Comparison of ENCODE assay signal across 9 cellular contexts in the genomic region with DNA sequence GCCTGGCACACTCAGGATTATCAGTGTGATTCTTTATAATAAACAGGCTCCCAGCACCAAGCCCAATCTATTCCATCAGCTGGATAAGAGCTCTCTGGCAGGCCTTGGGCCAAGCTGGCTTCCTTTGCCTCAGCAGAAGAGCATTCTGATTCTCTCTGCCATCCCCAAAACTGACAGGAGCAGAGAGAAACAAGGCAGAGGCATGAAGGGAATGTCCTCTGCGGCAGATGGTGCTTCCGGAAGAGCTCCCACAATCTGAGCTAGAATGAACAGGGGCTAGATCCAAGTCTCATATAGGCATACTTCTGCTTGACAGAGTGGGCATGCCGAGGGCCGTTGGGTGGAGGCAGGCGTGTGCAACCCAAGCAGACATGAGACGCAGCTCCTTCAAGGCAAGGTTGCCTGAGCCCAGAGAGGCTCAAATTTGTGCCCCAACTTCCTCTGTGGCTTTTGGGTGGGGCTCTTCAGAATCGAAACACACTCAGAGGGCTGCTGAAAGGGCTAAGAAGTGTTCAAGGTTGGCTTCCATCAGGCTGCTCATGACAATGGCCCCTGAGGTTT. TPM values are rescaled to one million over a fixed set of nuclear protein-coding genes. Genes with fewer than 3 reads are reported as not detected.
DNase-seq lines count a peak whose midpoint lies in the region; ATAC-seq and TF ChIP-seq lines count a peak whose summit lies in the region.
"Had no signal": no experiment of that assay in that cellular context is flagged by ENCODE, and none has a peak within 500 bp of the region (broad histone marks: within the 10 kb centered on the region; RNA-seq: fewer than 3 reads in every experiment).

No MANE protein-coding gene starts in this region.

- no peaks in the 10 kb centered on the region for H3K27me3 ChIP-seq in hepatocyte
- H3K27me3 ChIP-seq: cardiac muscle cell had no signal

- peak overlapping the region; percentile 86 for H3K4me2 ChIP-seq in hepatocyte

- H3K36me3 ChIP-seq in hepatocyte (replicated peaks; ENCODE audit: insufficient read depth, low read depth) = no peaks in the 10 kb centered on the region
- H3K36me3 ChIP-seq: cardiac muscle cell had no signal

- H3K9me3 ChIP-seq in hepatocyte (ENCODE audit: low read depth) = no peaks in the 10 kb centered on the region

- DNase-seq in AG20443 (ENCODE audit: low spot score) (peak; percentile 30), hepatocyte (ENCODE audit: low spot score) (peak; percentile 26), NCI-H524 treated with DMSO at 0.1 percent for 48 hours (lab: John Stamatoyannopoulos, UW) (no peak), NCI-H2107 (lab: John Stamatoyannopoulos, UW) (no peak), cardiac septum (ENCODE audit: low spot score) (no peak)
- DNase-seq in activated CD8-positive, alpha-beta T cell treated with anti-CD3 and anti-CD28 coated beads, Interleukin-2, amount 10 ng/mL, durations not matched to agents 7 days and 5 days = peak; percentile 83

- ATAC-seq in GM19324 (IDR thresholded peaks at IDR 0.05; ENCODE audit: low FRiP score, unreplicated experiment) (peak; percentile 44), HG03521 (IDR thresholded peaks at IDR 0.05; ENCODE audit: unreplicated experiment) (peak; percentile 51)
- ATAC-seq in activated CD8-positive, alpha-beta T cell treated with anti-CD3 and anti-CD28 coated beads, Interleukin-2, amount 10 ng/mL, durations not matched to agents 7 days and 5 days = peak; percentile 77

- H3K9me3 Mint-ChIP-seq in activated CD8-positive, alpha-beta T cell treated with anti-CD3 and anti-CD28 coated beads, Interleukin-2, amount 10 ng/mL, durations not matched to agents 7 days and 5 days (ENCODE audit: insufficient read depth) = no peaks in the 10 kb centered on the region

- intact Hi-C loops in cardiac septum (cut with DNase I) = no loop called here

- CTCF ChIA-PET in activated CD8-positive, alpha-beta T cell treated with anti-CD3 and anti-CD28 coated beads, Interleukin-2, amount 10 ng/mL, durations not matched to agents 7 days and 5 days (lab: Charles Lee) = interaction anchor here (1.0 to 6.8 kb wide), 6 partner anchors 11 to 617 kb away, joined by 3 to 58 read pairs (median 6); no protein-coding TSS in a partner anchor

- TF ChIP-seq CTCF in hepatocyte (IDR thresholded peaks at IDR 0.05; ENCODE audit: poor library complexity) = no peak

- peak overlapping the region; percentile 68 for H3K27ac ChIP-seq in hepatocyte
- H3K27ac ChIP-seq: cardiac muscle cell had no signal

- no peaks in the 10 kb centered on the region for H3K9me2 ChIP-seq in hepatocyte (replicated peaks; ENCODE audit: insufficient read depth)

- peak overlapping the region; percentile 99 for H3K27ac Mint-ChIP-seq in activated CD8-positive, alpha-beta T cell treated with anti-CD3 and anti-CD28 coated beads, Interleukin-2, amount 10 ng/mL, durations not matched to agents 7 days and 5 days

- H2AFZ ChIP-seq in hepatocyte = no peak overlapping the region

- H3K4me1 ChIP-seq in hepatocyte (ENCODE audit: insufficient read depth) = peaks cover 57% of the 10 kb centered on the region

- no peak overlapping the region for H3K4me3 ChIP-seq in hepatocyte
- H3K4me3 ChIP-seq: cardiac muscle cell had no signal

- peaks cover 74% of the 10 kb centered on the region for H3K4me1 Mint-ChIP-seq in activated CD8-positive, alpha-beta T cell treated with anti-CD3 and anti-CD28 coated beads, Interleukin-2, amount 10 ng/mL, durations not matched to agents 7 days and 5 days (ENCODE audit: low read depth)

- POLR2A ChIA-PET in activated CD8-positive, alpha-beta T cell treated with anti-CD3 and anti-CD28 coated beads, Interleukin-2, amount 10 ng/mL, durations not matched to agents 7 days and 5 days (lab: Charles Lee) = interaction anchor here (0.6 to 2.0 kb wide), 11 partner anchors 8 to 129 kb away, joined by 3 to 16 read pairs (median 5); a partner anchor contains a TSS

- H4K20me1 ChIP-seq in hepatocyte (ENCODE audit: insufficient read depth, poor library complexity, severe bottlenecking) = no peaks in the 10 kb centered on the region

- H3K36me3 Mint-ChIP-seq in activated CD8-positive, alpha-beta T cell treated with anti-CD3 and anti-CD28 coated beads, Interleukin-2, amount 10 ng/mL, durations not matched to agents 7 days and 5 days (ENCODE audit: low read depth) = peaks cover 74% of the 10 kb centered on the region

- H3K27me3 Mint-ChIP-seq in activated CD8-positive, alpha-beta T cell treated with anti-CD3 and anti-CD28 coated beads, Interleukin-2, amount 10 ng/mL, durations not matched to agents 7 days and 5 days (ENCODE audit: low read depth) = no peaks in the 10 kb centered on the region

- WGBS in hepatocyte (ENCODE audit: low lambda C conversion rate, missing lambda C conversion rate) = 71% methylated on average over 7 of the region's 7 CpGs

- peaks cover 48% of the 10 kb centered on the region for H3K79me2 ChIP-seq in hepatocyte

- H3K4me3 Mint-ChIP-seq in activated CD8-positive, alpha-beta T cell treated with anti-CD3 and anti-CD28 coated beads, Interleukin-2, amount 10 ng/mL, durations not matched to agents 7 days and 5 days = peak overlapping the region; percentile 70

RNA-seq across cellular contexts. Expression of a gene that starts 4.0 kb away (rescaled TPM):
- 100 to 1,000 TPM; 176 to 178 TPM for total RNA-seq in activated CD8-positive, alpha-beta T cell treated with anti-CD3 and anti-CD28 coated beads, Interleukin-2, amount 10 ng/mL, durations not matched to agents 7 days and 5 days
- total RNA-seq in hepatocyte = 123 and 147 TPM in 2 replicates
- polyA plus RNA-seq in hepatocyte = 161 and 162 TPM in 2 replicates
- 80.0 TPM for total RNA-seq in cardiac septum

RNA-seq across cellular contexts. Expression of a gene that starts 50.9 kb away (rescaled TPM):
- total RNA-seq in activated CD8-positive, alpha-beta T cell treated with anti-CD3 and anti-CD28 coated beads, Interleukin-2, amount 10 ng/mL, durations not matched to agents 7 days and 5 days = under 1 TPM in 1 of 2 experiments, not detected in 1; 0.08 TPM
- 10.8 and 16.4 TPM in 2 replicates for total RNA-seq in hepatocyte
- 18.0 and 28.6 TPM in 2 replicates for polyA plus RNA-seq in hepatocyte
- total RNA-seq in cardiac septum = not detected
- total RNA-seq: cardiac muscle cell had no signal

Comparison
In these comparisons a context has a peak if more than half of its experiments do, and no peak if none do; other contexts are left out.
1. DNase-seq: peak in AG20443 (single experiment), activated CD8-positive, alpha-beta T cell treated with anti-CD3 and anti-CD28 coated beads, Interleukin-2, amount 10 ng/mL, durations not matched to agents 7 days and 5 days (single experiment) and hepatocyte (single experiment); none in NCI-H524 treated with DMSO at 0.1 percent for 48 hours (single experiment), NCI-H2107 (single experiment) and cardiac septum (single experiment).
2. RNA of a gene that starts 50.9 kb away (total RNA-seq): 10.8 to 16.4 TPM in hepatocyte; not detected in cardiac septum (single experiment) and 0.08 TPM in activated CD8-positive, alpha-beta T cell treated with anti-CD3 and anti-CD28 coated beads, Interleukin-2, amount 10 ng/mL, durations not matched to agents 7 days and 5 days; every median in the first group is over 10 times any median in the second.
3. Peak in every context shown above with its lines, with median percentiles within 50 percentile points of each other: ATAC-seq.